In the genomic region with DNA sequence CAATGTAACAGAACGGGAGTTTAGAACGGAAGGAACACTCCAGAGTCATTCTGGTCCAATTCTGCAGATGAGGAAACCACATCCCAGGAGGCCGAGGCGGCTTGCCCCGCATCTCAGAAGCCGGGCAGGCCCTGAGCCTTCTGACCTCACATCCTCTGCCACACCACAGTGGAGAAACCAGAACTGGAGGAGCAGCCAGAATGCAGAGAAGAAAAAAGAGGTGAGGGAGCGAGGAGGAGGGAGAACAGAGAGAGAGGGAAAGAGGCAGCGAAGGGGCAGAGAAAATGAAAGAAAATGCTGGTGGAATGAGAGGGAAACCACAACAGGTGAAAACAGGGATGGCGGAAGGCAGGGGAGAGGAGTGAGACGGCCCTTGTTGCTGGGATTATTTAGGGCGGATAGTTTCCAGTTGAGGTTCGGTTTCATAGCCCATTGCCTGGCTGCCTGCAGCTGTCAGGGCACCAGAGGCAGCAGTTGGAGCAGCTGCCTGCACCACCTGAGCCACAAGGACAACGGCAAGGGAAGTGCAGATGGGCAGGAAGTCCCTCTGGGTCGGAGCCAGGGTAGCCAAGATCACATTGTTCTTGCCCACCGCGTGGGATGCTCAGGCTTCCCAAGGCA, we compare ENCODE assay signal across 8 cellular contexts. TPM values are rescaled to one million over a fixed set of nuclear protein-coding genes. Genes with fewer than 3 reads are reported as not detected.
DNase-seq lines count a peak whose midpoint lies in the region; ATAC-seq, FAIRE-seq and TF ChIP-seq lines count a peak whose summit lies in the region.
"Had no signal": no experiment of that assay in that cellular context is flagged by ENCODE, and none has a peak within 500 bp of the region (broad histone marks: within the 10 kb centered on the region; RNA-seq: fewer than 3 reads in every experiment).

Gene HMHB1, plus strand, starts transcription at position 77 of the 621 bp plus-strand sequence.

- peak within 1 kb of the TSS; percentile 67 to 94 (median 84) for H3K4me3 Mint-ChIP-seq in naive B cell

- no peak for FAIRE-seq in GM12892 (lab: Jason Lieb, UNC)

- no peaks in the 10 kb centered on the region for H3K36me3 Mint-ChIP-seq in naive B cell

- peaks cover 0 to 7% (median 0%) of the 10 kb centered on the region in 3 donors for H3K27me3 Mint-ChIP-seq in naive B cell

- H3K9me3 Mint-ChIP-seq in naive B cell = peaks cover 0 to 5% (median 0%) of the 10 kb centered on the region in 7 donors

- peaks cover 16 to 21% (median 17%) of the 10 kb centered on the region in 3 donors for H3K4me1 Mint-ChIP-seq in naive B cell

- DNase-seq in GM12892 (ENCODE audit: insufficient read length) (no peak), NCI-H524 (lab: John Stamatoyannopoulos, UW) (peak; percentile 77 to 90), naive B cell (no peak), globus pallidus (ENCODE audit: low spot score) (no peak), NCI-H2227 (lab: John Stamatoyannopoulos, UW; ENCODE audit: unreplicated experiment) (no peak)
- DNase-seq: activated CD8-positive, alpha-beta memory T cell treated with anti-CD3 and anti-CD28 coated beads, Interleukin-2, amount 50 U/mL, for 4 hours had no signal

- ATAC-seq in GM21717 (IDR thresholded peaks at IDR 0.05; ENCODE audit: unreplicated experiment) (peak; percentile 66), naive B cell (ENCODE audit: low read depth in 2 of 2) (peak in 1 of 2 donors; percentile 45), GM21576 (IDR thresholded peaks at IDR 0.05; ENCODE audit: unreplicated experiment) (no peak)

- H3K27ac Mint-ChIP-seq in naive B cell = peak within 1 kb of the TSS in 4 of 6 donors; percentile 30 to 85 (median 43)

- TF ChIP-seq POLR2A in GM12892 (IDR thresholded peaks at IDR 0.05; ENCODE audit: low read depth, low read length) = peak; percentile 51; the same call in 1 of the 2 replicates

RNA-seq across cellular contexts. Expression of gene HMHB1, which starts in this region (rescaled TPM):
- 4.3 TPM for polyA plus RNA-seq in GM12892 (2012; ENCODE audit: missing spikeins)
- polyA plus RNA-seq in naive B cell (ENCODE audit: low read depth in 6 of 6) = 10 to 100 TPM in 1 of 6 donors, not detected in 5; 70.0 TPM

Comparison
In these comparisons a context has a peak if more than half of its experiments do, and no peak if none do; other contexts are left out.
1. DNase-seq: peak in NCI-H524 (2 of 2); none in GM12892 (single experiment), naive B cell (single experiment), globus pallidus (single experiment) and NCI-H2227 (single experiment).